In the genomic region with DNA sequence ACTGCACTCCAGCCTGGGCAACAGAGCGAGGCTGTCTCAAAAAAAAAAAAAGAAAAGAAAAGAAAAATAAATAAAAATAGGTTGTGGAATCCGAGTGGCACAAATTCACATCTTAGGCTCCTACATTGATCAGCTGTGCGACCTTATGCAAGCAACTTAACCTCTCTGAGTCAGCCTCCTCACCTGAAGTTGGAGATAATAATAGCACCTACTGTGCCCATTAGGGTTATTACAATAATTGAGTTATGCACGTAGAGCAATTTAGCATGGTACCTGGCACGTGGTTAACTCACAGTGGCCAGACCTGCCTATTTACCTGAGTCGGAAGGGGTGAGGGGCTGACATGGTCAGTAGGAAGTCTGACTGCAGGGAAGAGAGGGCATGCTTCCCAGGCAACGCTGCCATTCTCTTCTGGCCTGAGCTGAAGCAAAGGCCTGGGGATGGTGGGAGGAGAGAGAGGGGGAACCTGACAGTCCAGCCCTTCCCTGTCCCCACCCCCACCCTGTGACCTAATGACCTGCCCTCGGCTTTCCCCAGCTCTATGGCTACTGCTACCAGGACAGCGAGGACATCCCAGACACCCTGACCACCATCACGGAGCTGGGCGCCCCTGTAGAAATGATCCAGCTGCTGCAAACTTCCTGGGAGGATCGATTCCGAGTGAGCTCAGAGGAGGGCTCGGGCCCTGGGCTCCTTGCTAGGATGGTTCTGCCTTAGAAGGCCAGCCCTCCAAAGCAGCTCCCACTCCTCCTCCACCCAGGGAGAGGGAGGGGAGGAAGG, we compare ENCODE assay signal across 13 cellular contexts. TPM values are rescaled to one million over a fixed set of nuclear protein-coding genes. Genes with fewer than 3 reads are reported as not detected.
DNase-seq lines count a peak whose midpoint lies in the region; ATAC-seq and TF ChIP-seq lines count a peak whose summit lies in the region.
"Had no signal": no experiment of that assay in that cellular context is flagged by ENCODE, and none has a peak within 500 bp of the region (broad histone marks: within the 10 kb centered on the region; RNA-seq: fewer than 3 reads in every experiment).

No MANE protein-coding gene starts in this region.

- H3K4me1 Mint-ChIP-seq in stimulated activated memory B cell treated with anti-CD40 and anti-IgM and Interleukin-4, amounts not matched to agents 10 μg/mL and 1 μg/mL and 100 μg/mL, for 72 hours = no peaks in the 10 kb centered on the region

- peaks cover 21% of the 10 kb centered on the region for H3K36me3 ChIP-seq in ectodermal cell (ENCODE audit: control insufficient read depth, insufficient read depth, low read length)
- H3K36me3 ChIP-seq in liver (ENCODE audit: control insufficient read depth in 4 of 4, insufficient read depth in 3 of 4, low read depth in 1 of 4, low read length in 3 of 4) = peaks cover 0 to 5% (median 5%) of the 10 kb centered on the region in 4 donors
- H3K36me3 ChIP-seq in gastrocnemius medialis = peaks cover 9 to 31% of the 10 kb centered on the region in 2 donors

- WGBS in ectodermal cell, 2 experiments = 63 to 72% methylated on average over 14 of the region's 14 CpGs
- WGBS in liver = 78% methylated on average over 14 of the region's 14 CpGs

- H3K36me3 Mint-ChIP-seq in stimulated activated memory B cell treated with anti-CD40 and anti-IgM and Interleukin-4, amounts not matched to agents 10 μg/mL and 1 μg/mL and 100 μg/mL, for 72 hours = no peaks in the 10 kb centered on the region

- DNase-seq in HCEC 1CT = peak; percentile 72
- no peak for DNase-seq in gastrocnemius medialis
- no peak for DNase-seq in LoVo (ENCODE audit: low spot score)
- DNase-seq: activated T-cell treated with anti-CD3 and anti-CD28 coated beads, Interleukin-2, amount 50 U/mL, for 24 hours; GF-D8; NCI-H2081 had no signal

- H3K4me3 ChIP-seq in ectodermal cell (ENCODE audit: insufficient read depth, low read depth, low read length) (no peak overlapping the region), liver (ENCODE audit: low read depth in 1 of 3, low read length in 3 of 3) (no peak overlapping the region), gastrocnemius medialis (peak overlapping the region; percentile 0 to 86 (median 80))

- ATAC-seq in gastrocnemius medialis (peak in 1 of 2 donors; percentile 5), HG02642 (IDR thresholded peaks at IDR 0.05; ENCODE audit: poor library complexity, unreplicated experiment) (no peak), HG03457 (IDR thresholded peaks at IDR 0.05; ENCODE audit: unreplicated experiment) (no peak)
- no peak for ATAC-seq in stimulated activated memory B cell treated with anti-CD40 and anti-IgM and Interleukin-4, amounts not matched to agents 10 μg/mL and 1 μg/mL and 100 μg/mL, for 72 hours

- peak overlapping the region; percentile 52 for H3K27ac ChIP-seq in ectodermal cell (ENCODE audit: insufficient read depth, low read depth, low read length, poor library complexity, severe bottlenecking)
- H3K27ac ChIP-seq in liver (ENCODE audit: low read depth in 1 of 2, low read length in 2 of 2) = peak overlapping the region in 1 of 2 donors; percentile 52
- H3K27ac ChIP-seq in gastrocnemius medialis = peak overlapping the region; percentile 94 to 99 (median 98)
- H3K27ac ChIP-seq: RWPE1 had no signal

- intact Hi-C loops in gastrocnemius medialis (cut with DNase I; ENCODE audit: low total_unique reads) = no loop called here

- no peak overlapping the region for H3K9ac ChIP-seq in liver (ENCODE audit: low read depth in 1 of 2, low read length in 2 of 2)

- no peaks in the 10 kb centered on the region for H3K9me3 ChIP-seq in ectodermal cell (ENCODE audit: control insufficient read depth, low read length)
- no peaks in the 10 kb centered on the region for H3K9me3 ChIP-seq in liver (ENCODE audit: control insufficient read depth in 4 of 4, low read length in 3 of 4)
- no peaks in the 10 kb centered on the region for H3K9me3 ChIP-seq in gastrocnemius medialis

- no peaks in the 10 kb centered on the region for H3K27me3 ChIP-seq in ectodermal cell (ENCODE audit: control insufficient read depth, insufficient read depth, low read length, poor library complexity, severe bottlenecking)
- no peaks in the 10 kb centered on the region for H3K27me3 ChIP-seq in liver (ENCODE audit: control insufficient read depth in 4 of 4, insufficient read depth in 4 of 4, low read length in 3 of 4)
- no peaks in the 10 kb centered on the region for H3K27me3 ChIP-seq in gastrocnemius medialis

- no peak overlapping the region for H3K4me3 Mint-ChIP-seq in stimulated activated memory B cell treated with anti-CD40 and anti-IgM and Interleukin-4, amounts not matched to agents 10 μg/mL and 1 μg/mL and 100 μg/mL, for 72 hours
- H3K4me3 Mint-ChIP-seq: activated T-cell treated with anti-CD3 and anti-CD28 coated beads, Interleukin-2, amount 50 U/mL, for 24 hours; dendritic cell treated with granulocyte-macrophage colony-stimulating factor and Interleukin-4, amounts not matched to agents 40 ng/mL and 50 ng/mL, for 4 days had no signal

- no peak for TF ChIP-seq CTCF in liver (IDR thresholded peaks at IDR 0.05; ENCODE audit: low read depth, low read length, missing input control)
- no peak for TF ChIP-seq CTCF in gastrocnemius medialis (IDR thresholded peaks at IDR 0.05 in 4 of 5, conservative IDR thresholded peaks at IDR 0.05 in 1 of 5)

- TF ChIP-seq POLR2A in gastrocnemius medialis (IDR thresholded peaks at IDR 0.05) = no peak

- H3K27me3 Mint-ChIP-seq in stimulated activated memory B cell treated with anti-CD40 and anti-IgM and Interleukin-4, amounts not matched to agents 10 μg/mL and 1 μg/mL and 100 μg/mL, for 72 hours = peaks cover 64% of the 10 kb centered on the region

- in situ Hi-C loops in gastrocnemius medialis (cut with MboI; ENCODE audit: low sequenced_read_pairs in 4 of 4) = loop anchor here in 1 of 4 donors (5.0 kb wide), 1 partner anchor 126 kb away; no protein-coding TSS in a partner anchor

- TF ChIP-seq RAD21 in liver (IDR thresholded peaks at IDR 0.05) = no peak

- no peaks in the 10 kb centered on the region for H3K9me3 Mint-ChIP-seq in stimulated activated memory B cell treated with anti-CD40 and anti-IgM and Interleukin-4, amounts not matched to agents 10 μg/mL and 1 μg/mL and 100 μg/mL, for 72 hours
- H3K9me3 Mint-ChIP-seq: activated T-cell treated with anti-CD3 and anti-CD28 coated beads, Interleukin-2, amount 50 U/mL, for 24 hours; dendritic cell treated with granulocyte-macrophage colony-stimulating factor and Interleukin-4, amounts not matched to agents 40 ng/mL and 50 ng/mL, for 4 days had no signal

- H3K27ac Mint-ChIP-seq in stimulated activated memory B cell treated with anti-CD40 and anti-IgM and Interleukin-4, amounts not matched to agents 10 μg/mL and 1 μg/mL and 100 μg/mL, for 72 hours = no peak overlapping the region
- H3K27ac Mint-ChIP-seq: activated T-cell treated with anti-CD3 and anti-CD28 coated beads, Interleukin-2, amount 50 U/mL, for 24 hours; dendritic cell treated with granulocyte-macrophage colony-stimulating factor and Interleukin-4, amounts not matched to agents 40 ng/mL and 50 ng/mL, for 4 days had no signal

- peaks cover 55% of the 10 kb centered on the region for H3K4me1 ChIP-seq in ectodermal cell (ENCODE audit: control insufficient read depth, insufficient read depth, low read length)
- peaks cover 0 to 12% (median 6%) of the 10 kb centered on the region in 4 donors for H3K4me1 ChIP-seq in liver (ENCODE audit: control insufficient read depth in 4 of 4, insufficient read depth in 4 of 4, low read length in 3 of 4)
- H3K4me1 ChIP-seq in gastrocnemius medialis = peaks cover 66 to 67% of the 10 kb centered on the region in 2 donors

TF ChIP-seq in liver, 16 proteins besides CTCF, POLR2A, EP300 and RAD21 (continues in another document):
- TF ChIP-seq NR2F2 (IDR thresholded peaks at IDR 0.05) (peak; percentile 41), FOXA2 (IDR thresholded peaks at IDR 0.05) (no peak), YY1 (IDR thresholded peaks at IDR 0.05) (no peak), EGR1 (IDR thresholded peaks at IDR 0.05; ENCODE audit: low read depth in 2 of 2) (no peak), FOXA1 (IDR thresholded peaks at IDR 0.05) (no peak), SP1 (IDR thresholded peaks at IDR 0.05) (no peak)
- TF ChIP-seq, protein P1, sequence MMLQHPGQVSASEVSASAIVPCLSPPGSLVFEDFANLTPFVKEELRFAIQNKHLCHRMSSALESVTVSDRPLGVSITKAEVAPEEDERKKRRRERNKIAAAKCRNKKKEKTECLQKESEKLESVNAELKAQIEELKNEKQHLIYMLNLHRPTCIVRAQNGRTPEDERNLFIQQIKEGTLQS (IDR thresholded peaks at IDR 0.05) = no peak
- TF ChIP-seq, protein P2, sequence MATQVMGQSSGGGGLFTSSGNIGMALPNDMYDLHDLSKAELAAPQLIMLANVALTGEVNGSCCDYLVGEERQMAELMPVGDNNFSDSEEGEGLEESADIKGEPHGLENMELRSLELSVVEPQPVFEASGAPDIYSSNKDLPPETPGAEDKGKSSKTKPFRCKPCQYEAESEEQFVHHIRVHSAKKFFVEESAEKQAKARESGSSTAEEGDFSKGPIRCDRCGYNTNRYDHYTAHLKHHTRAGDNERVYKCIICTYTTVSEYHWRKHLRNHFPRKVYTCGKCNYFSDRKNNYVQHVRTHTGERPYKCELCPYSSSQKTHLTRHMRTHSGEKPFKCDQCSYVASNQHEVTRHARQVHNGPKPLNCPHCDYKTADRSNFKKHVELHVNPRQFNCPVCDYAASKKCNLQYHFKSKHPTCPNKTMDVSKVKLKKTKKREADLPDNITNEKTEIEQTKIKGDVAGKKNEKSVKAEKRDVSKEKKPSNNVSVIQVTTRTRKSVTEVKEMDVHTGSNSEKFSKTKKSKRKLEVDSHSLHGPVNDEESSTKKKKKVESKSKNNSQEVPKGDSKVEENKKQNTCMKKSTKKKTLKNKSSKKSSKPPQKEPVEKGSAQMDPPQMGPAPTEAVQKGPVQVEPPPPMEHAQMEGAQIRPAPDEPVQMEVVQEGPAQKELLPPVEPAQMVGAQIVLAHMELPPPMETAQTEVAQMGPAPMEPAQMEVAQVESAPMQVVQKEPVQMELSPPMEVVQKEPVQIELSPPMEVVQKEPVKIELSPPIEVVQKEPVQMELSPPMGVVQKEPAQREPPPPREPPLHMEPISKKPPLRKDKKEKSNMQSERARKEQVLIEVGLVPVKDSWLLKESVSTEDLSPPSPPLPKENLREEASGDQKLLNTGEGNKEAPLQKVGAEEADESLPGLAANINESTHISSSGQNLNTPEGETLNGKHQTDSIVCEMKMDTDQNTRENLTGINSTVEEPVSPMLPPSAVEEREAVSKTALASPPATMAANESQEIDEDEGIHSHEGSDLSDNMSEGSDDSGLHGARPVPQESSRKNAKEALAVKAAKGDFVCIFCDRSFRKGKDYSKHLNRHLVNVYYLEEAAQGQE (IDR thresholded peaks at IDR 0.05) = no peak

RNA-seq across cellular contexts. Expression of a gene that starts 5.1 kb away (rescaled TPM):
- polyA plus RNA-seq in ectodermal cell (2013, experiment 1 of 4) = 224 TPM
- 241 TPM for polyA plus RNA-seq in ectodermal cell (2013, experiment 2 of 4)
- polyA plus RNA-seq in ectodermal cell (2013, experiment 3 of 4) = 222 TPM
- polyA plus RNA-seq in ectodermal cell (2013, experiment 4 of 4) = 225 TPM
- total RNA-seq in liver = 10 to 100 TPM; 24.9 to 76.0 TPM
- polyA plus RNA-seq in liver = 10 to 100 TPM in 1 of 2 donors, 1 to 10 TPM in 1; 2.0 to 14.6 TPM
- total RNA-seq in gastrocnemius medialis = 100 to 1,000 TPM; 152 to 246 (median 186) TPM

Comparison
In these comparisons a context has a peak if more than half of its experiments do, and no peak if none do; other contexts are left out.
1. H3K4me3 ChIP-seq: peak in gastrocnemius medialis (4 of 4); none in ectodermal cell (single experiment) and liver (0 of 3).